ENCODE assay signal across 8 cellular contexts in the genomic region with DNA sequence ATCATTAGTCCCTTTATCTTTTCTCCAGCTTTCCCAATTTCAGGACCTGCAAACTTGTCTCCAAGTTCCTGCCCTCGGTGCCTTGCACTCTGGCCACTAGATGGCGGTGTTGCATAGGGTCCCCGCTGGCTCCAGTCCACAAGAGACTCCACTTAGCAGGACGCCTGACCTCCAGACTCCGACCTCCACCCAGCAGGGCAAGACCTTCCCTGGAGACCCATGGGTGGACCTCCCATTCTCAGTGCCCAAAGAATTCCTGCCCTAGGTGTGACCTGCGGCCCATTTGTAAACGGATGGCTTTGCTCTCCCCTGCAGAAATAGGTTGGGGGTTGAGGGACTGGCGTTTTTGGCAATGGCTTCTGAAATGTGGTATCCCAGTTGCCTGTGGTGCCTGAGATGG.
DNase-seq lines count a peak whose midpoint lies in the region; ATAC-seq and TF ChIP-seq lines count a peak whose summit lies in the region.

No MANE protein-coding gene starts in this region.

- no peak overlapping the region for H3K27ac Mint-ChIP-seq in activated naive CD8-positive, alpha-beta T cell treated with anti-CD3 and anti-CD28 coated beads, Interleukin-2, amount 50 U/mL, for 24 hours

- intact Hi-C loops in heart left ventricle (cut with DNase I): loop anchor here in 9 of 10 donors (1.0 to 10.0 kb wide), 13 partner anchors 56 to 288 kb away; partner anchors contain the start of gene SLC6A6 (in 2 of the 9)

- no peaks in the 10 kb centered on the region for H3K36me3 Mint-ChIP-seq in activated naive CD8-positive, alpha-beta T cell treated with anti-CD3 and anti-CD28 coated beads, Interleukin-2, amount 50 U/mL, for 24 hours (ENCODE audit: low read depth)

- TF ChIP-seq POLR2A in heart left ventricle (IDR thresholded peaks at IDR 0.05): no peak

- H3K4me3 ChIP-seq in GM12865 (ENCODE audit: low read depth, low read length): no peak overlapping the region
- no peak overlapping the region for H3K4me3 ChIP-seq in Loucy (ENCODE audit: low read length, poor library complexity, severe bottlenecking)
- no peak overlapping the region for H3K4me3 ChIP-seq in heart left ventricle

- H3K9ac ChIP-seq in Loucy (ENCODE audit: low read depth, low read length, poor library complexity, severe bottlenecking): no peak overlapping the region

- H3K27me3 ChIP-seq in Loucy (ENCODE audit: insufficient read depth, low read length, poor library complexity, severe bottlenecking) (no peaks in the 10 kb centered on the region), heart left ventricle (peaks cover 0 to 7% (median 3%) of the 10 kb centered on the region in 9 donors)

- H3K4me1 ChIP-seq in Loucy (ENCODE audit: insufficient read depth, low read length, poor library complexity, severe bottlenecking): no peaks in the 10 kb centered on the region
- H3K4me1 ChIP-seq in heart left ventricle: peaks cover 0 to 10% (median 1%) of the 10 kb centered on the region in 12 donors

- no peak overlapping the region for H3K4me2 ChIP-seq in Loucy (ENCODE audit: low read depth, low read length, poor library complexity, severe bottlenecking)

- peak; percentile 59 for ATAC-seq in activated naive CD8-positive, alpha-beta T cell treated with anti-CD3 and anti-CD28 coated beads, Interleukin-2, amount 50 U/mL, for 24 hours
- ATAC-seq in heart left ventricle (peak; percentile 79 to 90 (median 88)), HG03025 (IDR thresholded peaks at IDR 0.05; ENCODE audit: low FRiP score, unreplicated experiment) (no peak), GM18870 (IDR thresholded peaks at IDR 0.05; ENCODE audit: unreplicated experiment) (no peak)

- H3K79me2 ChIP-seq in Loucy (ENCODE audit: insufficient read depth, low read length): no peaks in the 10 kb centered on the region

- peaks cover 3% of the 10 kb centered on the region for H3K27me3 Mint-ChIP-seq in activated naive CD8-positive, alpha-beta T cell treated with anti-CD3 and anti-CD28 coated beads, Interleukin-2, amount 50 U/mL, for 24 hours

- 14 to 19% (median 15%) methylated on average over 8 of the region's 8 CpGs for WGBS in heart left ventricle, 4 donors

- no peaks in the 10 kb centered on the region for H3F3A ChIP-seq in Loucy (ENCODE audit: low read depth)

- DNase-seq in GM12865 (ENCODE audit: low read depth) (peak; percentile 83), T-helper 1 cell (peak; percentile 45 to 70 (median 57)), heart left ventricle (peak; percentile 81 to 90 (median 85)), renal cortical epithelial cell (ENCODE audit: low read depth) (peak; percentile 71)
- peak; percentile 84 for DNase-seq in activated naive CD8-positive, alpha-beta T cell treated with anti-CD3 and anti-CD28 coated beads, Interleukin-2, amount 50 U/mL, for 24 hours

- no peak overlapping the region for H3K4me3 Mint-ChIP-seq in activated naive CD8-positive, alpha-beta T cell treated with anti-CD3 and anti-CD28 coated beads, Interleukin-2, amount 50 U/mL, for 24 hours

- no peaks in the 10 kb centered on the region for H3K9me3 Mint-ChIP-seq in activated naive CD8-positive, alpha-beta T cell treated with anti-CD3 and anti-CD28 coated beads, Interleukin-2, amount 50 U/mL, for 24 hours

- H3K4me1 Mint-ChIP-seq in activated naive CD8-positive, alpha-beta T cell treated with anti-CD3 and anti-CD28 coated beads, Interleukin-2, amount 50 U/mL, for 24 hours: no peaks in the 10 kb centered on the region

- H4K20me1 ChIP-seq in Loucy (ENCODE audit: insufficient read depth, low read length, poor library complexity, severe bottlenecking): no peaks in the 10 kb centered on the region

- no peaks in the 10 kb centered on the region for H3K9me2 ChIP-seq in Loucy (replicated peaks; ENCODE audit: low read depth, low read length)

- H3K9me3 ChIP-seq in Loucy (ENCODE audit: insufficient read depth, low read depth, low read length): no peaks in the 10 kb centered on the region
- H3K9me3 ChIP-seq in heart left ventricle: peaks cover 0 to 4% (median 0%) of the 10 kb centered on the region in 12 donors

- H3K36me3 ChIP-seq in Loucy (ENCODE audit: insufficient read depth, low read length) (no peaks in the 10 kb centered on the region), heart left ventricle (no peaks in the 10 kb centered on the region)

- no peak overlapping the region for H2AFZ ChIP-seq in Loucy (ENCODE audit: low read length)

- H3K27ac ChIP-seq in heart left ventricle: no peak overlapping the region

- TF ChIP-seq CTCF in GM12865 (IDR thresholded peaks at IDR 0.05; ENCODE audit: insufficient read depth, low read depth, low read length, missing control alignments): peak; percentile 97
- TF ChIP-seq CTCF in Loucy (conservative IDR thresholded peaks at IDR 0.05; ENCODE audit: low read length): peak; percentile 99
- peak; percentile 93 to 99 (median 96) for TF ChIP-seq CTCF in heart left ventricle (IDR thresholded peaks at IDR 0.05)

Comparison
In these comparisons a context has a peak if more than half of its experiments do, and no peak if none do; other contexts are left out.
1. ATAC-seq: peak in activated naive CD8-positive, alpha-beta T cell treated with anti-CD3 and anti-CD28 coated beads, Interleukin-2, amount 50 U/mL, for 24 hours (single experiment) and heart left ventricle (4 of 4); none in HG03025 (single experiment) and GM18870 (single experiment).
2. Peak in every context shown above with its lines, with median percentiles within 50 percentile points of each other: DNase-seq and CTCF ChIP-seq.